In the genomic region with DNA sequence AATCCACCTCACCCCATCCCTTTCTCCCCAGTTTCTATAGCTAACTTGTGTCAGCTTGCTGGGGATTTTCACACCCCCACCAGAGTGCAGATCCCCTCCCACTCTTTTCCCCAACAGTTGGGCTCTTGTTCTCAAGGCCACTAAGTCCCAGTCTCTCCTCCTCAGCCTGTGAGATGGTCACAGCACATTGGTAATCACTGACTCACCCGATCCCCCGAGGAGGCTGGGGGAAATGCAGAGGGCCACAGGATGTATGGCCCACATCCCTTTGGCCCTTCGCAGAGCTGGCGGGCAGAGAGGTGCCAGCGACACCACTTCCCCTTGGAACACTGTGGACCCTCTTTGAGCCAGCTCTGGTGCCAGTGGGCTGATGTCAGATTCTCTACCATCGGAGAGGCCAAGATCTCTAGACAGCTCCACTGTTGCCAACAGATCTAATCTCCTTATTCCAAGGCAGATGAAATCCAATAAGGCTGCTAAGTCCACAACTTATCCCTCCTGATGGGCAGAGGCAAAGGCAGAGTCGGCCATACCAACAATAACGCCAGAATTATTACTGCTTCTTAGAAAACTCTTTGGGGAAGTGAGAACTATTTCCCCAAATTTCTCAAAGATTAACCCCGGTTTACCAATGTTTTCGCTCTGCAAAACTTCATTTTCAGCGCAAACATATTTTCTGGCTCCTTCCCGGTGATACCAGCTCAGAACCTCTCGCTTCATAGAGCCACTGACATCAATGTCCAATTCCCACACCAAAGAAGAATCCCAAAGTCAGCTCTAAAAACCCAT, we compare ENCODE assay signal across 1 cellular context.
TF ChIP-seq lines count a peak whose summit lies in the region.

No MANE protein-coding gene starts in this region.

TF ChIP-seq in GM23338, 12 proteins besides CTCF, POLR2A, EP300 and RAD21 (continued from another document):
- TF ChIP-seq, protein P1, sequence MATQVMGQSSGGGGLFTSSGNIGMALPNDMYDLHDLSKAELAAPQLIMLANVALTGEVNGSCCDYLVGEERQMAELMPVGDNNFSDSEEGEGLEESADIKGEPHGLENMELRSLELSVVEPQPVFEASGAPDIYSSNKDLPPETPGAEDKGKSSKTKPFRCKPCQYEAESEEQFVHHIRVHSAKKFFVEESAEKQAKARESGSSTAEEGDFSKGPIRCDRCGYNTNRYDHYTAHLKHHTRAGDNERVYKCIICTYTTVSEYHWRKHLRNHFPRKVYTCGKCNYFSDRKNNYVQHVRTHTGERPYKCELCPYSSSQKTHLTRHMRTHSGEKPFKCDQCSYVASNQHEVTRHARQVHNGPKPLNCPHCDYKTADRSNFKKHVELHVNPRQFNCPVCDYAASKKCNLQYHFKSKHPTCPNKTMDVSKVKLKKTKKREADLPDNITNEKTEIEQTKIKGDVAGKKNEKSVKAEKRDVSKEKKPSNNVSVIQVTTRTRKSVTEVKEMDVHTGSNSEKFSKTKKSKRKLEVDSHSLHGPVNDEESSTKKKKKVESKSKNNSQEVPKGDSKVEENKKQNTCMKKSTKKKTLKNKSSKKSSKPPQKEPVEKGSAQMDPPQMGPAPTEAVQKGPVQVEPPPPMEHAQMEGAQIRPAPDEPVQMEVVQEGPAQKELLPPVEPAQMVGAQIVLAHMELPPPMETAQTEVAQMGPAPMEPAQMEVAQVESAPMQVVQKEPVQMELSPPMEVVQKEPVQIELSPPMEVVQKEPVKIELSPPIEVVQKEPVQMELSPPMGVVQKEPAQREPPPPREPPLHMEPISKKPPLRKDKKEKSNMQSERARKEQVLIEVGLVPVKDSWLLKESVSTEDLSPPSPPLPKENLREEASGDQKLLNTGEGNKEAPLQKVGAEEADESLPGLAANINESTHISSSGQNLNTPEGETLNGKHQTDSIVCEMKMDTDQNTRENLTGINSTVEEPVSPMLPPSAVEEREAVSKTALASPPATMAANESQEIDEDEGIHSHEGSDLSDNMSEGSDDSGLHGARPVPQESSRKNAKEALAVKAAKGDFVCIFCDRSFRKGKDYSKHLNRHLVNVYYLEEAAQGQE (IDR thresholded peaks at IDR 0.05; ENCODE audit: unreplicated experiment) = no peak
- no peak for TF ChIP-seq ZNF331 (CRISPR knock-in tag; IDR thresholded peaks at IDR 0.05; ENCODE audit: low read depth)
- no peak for TF ChIP-seq EZH2 (IDR thresholded peaks at IDR 0.05; ENCODE audit: low read depth, unreplicated experiment)
